Comparison of ENCODE assay signal across 19 cellular contexts in genomic region chr9:29039258-29039657, GRCh38.
DNase-seq lines count a peak whose midpoint lies in the region; ATAC-seq and TF ChIP-seq lines count a peak whose summit lies in the region.
"Had no signal": no experiment of that assay in that cellular context is flagged by ENCODE, and none has a peak within 500 bp of the region (broad histone marks: within the 10 kb centered on the region; RNA-seq: fewer than 3 reads in every experiment).

No MANE protein-coding gene starts in this region.

- H3K36me3 ChIP-seq in PC-9 (ENCODE audit: low read depth): no peaks in the 10 kb centered on the region
- H3K36me3 ChIP-seq: right lobe of liver had no signal

- no peaks in the 10 kb centered on the region for H3K27me3 ChIP-seq in PC-9 (ENCODE audit: insufficient read depth, low read depth)
- H3K27me3 ChIP-seq: right lobe of liver had no signal

- no peak for ATAC-seq in GM21723 (IDR thresholded peaks at IDR 0.05; ENCODE audit: unreplicated experiment)
- no peak for ATAC-seq in GM21737 (IDR thresholded peaks at IDR 0.05; ENCODE audit: unreplicated experiment)
- ATAC-seq: activated CD8-positive, alpha-beta memory T cell treated with anti-CD3 and anti-CD28 coated beads, Interleukin-2, amount 10 ng/mL, durations not matched to agents 7 days and 5 days; right lobe of liver had no signal

- H3K4me2 ChIP-seq in PC-9: no peak overlapping the region

- TF ChIP-seq CTCF in PC-9 (conservative IDR thresholded peaks at IDR 0.05): no peak

- H2AFZ ChIP-seq in PC-9: no peak overlapping the region

- H3K27ac ChIP-seq in PC-9 (no peak overlapping the region), epithelial cell of prostate (no peak overlapping the region)
- H3K27ac ChIP-seq: right lobe of liver had no signal

- POLR2A ChIA-PET in PC-9 (lab: Charles Lee; ENCODE audit: unreplicated experiment): interaction anchor here (0.7 kb wide), 1 partner anchor 915 kb away, joined by 6 read pairs; no protein-coding TSS in a partner anchor

- no TSS peak for BruUV-seq in PC-9 (replicated peaks; lab: Mats Ljungman, UMichigan)

- no peaks in the 10 kb centered on the region for H4K20me1 ChIP-seq in PC-9 (ENCODE audit: insufficient read depth)

- peaks cover 8% of the 10 kb centered on the region; the same call in 1 of the 2 replicates for H3K4me1 ChIP-seq in PC-9 (replicated peaks; ENCODE audit: insufficient read depth)
- H3K4me1 ChIP-seq: right lobe of liver had no signal

- H3K79me2 ChIP-seq in PC-9 (ENCODE audit: low read depth): no peaks in the 10 kb centered on the region

- peak; percentile 37 for DNase-seq in ELR (ENCODE audit: low read depth)
- DNase-seq in PC-9: peak; percentile 1 to 36
- peak; percentile 60 for DNase-seq in epithelial cell of prostate (ENCODE audit: low read depth, low spot score)
- DNase-seq in renal cortical epithelial cell (ENCODE audit: low read depth): peak; percentile 79
- no peak for DNase-seq in DMS 273 (lab: John Stamatoyannopoulos, UW; ENCODE audit: unreplicated experiment)
- DNase-seq in NCI-H2196 treated with DMSO at 0.1 percent for 48 hours (lab: John Stamatoyannopoulos, UW; ENCODE audit: unreplicated experiment): no peak
- DNase-seq: activated CD4-positive, CD25-positive, alpha-beta regulatory T cell treated with anti-CD3 and anti-CD28 coated beads, Interleukin-2, amount 50 U/mL, for 72 hours; activated CD8-positive, alpha-beta memory T cell treated with anti-CD3 and anti-CD28 coated beads, Interleukin-2, amount 10 ng/mL, durations not matched to agents 7 days and 5 days; activated effector memory CD4-positive, alpha-beta T cell treated with Interleukin-2 at 50 U/mL for 16 hours; amygdala; kidney; NCI-H1092; NCI-H2171; occipital lobe; right lobe of liver; stimulated activated CD4-positive, alpha-beta T cell treated with anti-CD3 and anti-CD28 coated beads, Interleukin-2, amount 100 ng/mL, for 24 hours; substantia nigra had no signal

- H3K9me2 ChIP-seq in PC-9 (ENCODE audit: insufficient read depth): no peaks in the 10 kb centered on the region

- H3K4me3 ChIP-seq in PC-9: no peak overlapping the region
- H3K4me3 ChIP-seq: right lobe of liver had no signal

- intact Hi-C loops in PC-9 (cut with micrococcal nuclease; ENCODE audit: unreplicated experiment): no loop called here

- H3F3A ChIP-seq in PC-9 (ENCODE audit: insufficient read depth, low read depth): no peaks in the 10 kb centered on the region

- no peaks in the 10 kb centered on the region for H3K9me3 ChIP-seq in PC-9 (ENCODE audit: insufficient read depth, low read depth)
- H3K9me3 ChIP-seq: right lobe of liver had no signal

- CTCF ChIA-PET in PC-9 (lab: Charles Lee): interaction anchor here (0.7 kb wide), 1 partner anchor 22 kb away, joined by 4 read pairs; no protein-coding TSS in a partner anchor

Comparison
In these comparisons a context has a peak if more than half of its experiments do, and no peak if none do; other contexts are left out.
1. DNase-seq: peak in ELR (single experiment), PC-9 (2 of 2), epithelial cell of prostate (single experiment) and renal cortical epithelial cell (single experiment); none in DMS 273 (single experiment) and NCI-H2196 treated with DMSO at 0.1 percent for 48 hours (single experiment).